Comparison of ENCODE assay signal across 9 cellular contexts in genomic region chr2:174493549-174494331, GRCh38. TPM values are rescaled to one million over a fixed set of nuclear protein-coding genes. Genes with fewer than 3 reads are reported as not detected.
DNase-seq lines count a peak whose midpoint lies in the region; ATAC-seq and TF ChIP-seq lines count a peak whose summit lies in the region.
"Had no signal": no experiment of that assay in that cellular context is flagged by ENCODE, and none has a peak within 500 bp of the region (broad histone marks: within the 10 kb centered on the region; RNA-seq: fewer than 3 reads in every experiment).

No MANE protein-coding gene starts in this region.

- no peaks in the 10 kb centered on the region for H3K79me2 ChIP-seq in OCI-LY1 (ENCODE audit: insufficient read depth, low read length)

- no peaks in the 10 kb centered on the region for H3K36me3 Mint-ChIP-seq in natural killer cell
- no peaks in the 10 kb centered on the region for H3K36me3 Mint-ChIP-seq in HFFc6 (ENCODE audit: low read depth)

- H3K27me3 Mint-ChIP-seq in natural killer cell (ENCODE audit: low read depth in 2 of 2) (no peaks in the 10 kb centered on the region), HFFc6 (ENCODE audit: insufficient read depth) (peaks cover 2% of the 10 kb centered on the region)

- no peak for TF ChIP-seq EP300 in esophagus muscularis mucosa (IDR thresholded peaks at IDR 0.05)

- no peaks in the 10 kb centered on the region for H3K36me3 ChIP-seq in OCI-LY1 (ENCODE audit: insufficient read depth, low read length)
- H3K36me3 ChIP-seq in tibial artery: no peaks in the 10 kb centered on the region
- no peaks in the 10 kb centered on the region for H3K36me3 ChIP-seq in esophagus muscularis mucosa

- peak; percentile 28 for ATAC-seq in GM18873 (IDR thresholded peaks at IDR 0.05; ENCODE audit: low FRiP score, unreplicated experiment)
- ATAC-seq in HG02588 (IDR thresholded peaks at IDR 0.05; ENCODE audit: unreplicated experiment): peak; percentile 31
- ATAC-seq in natural killer cell: peak; percentile 25 to 54 (median 40)

- H3K4me1 Mint-ChIP-seq in natural killer cell: peaks cover 43 to 47% of the 10 kb centered on the region in 2 donors
- H3K4me1 Mint-ChIP-seq in HFFc6 (ENCODE audit: low read depth): no peaks in the 10 kb centered on the region; the same call in 1 of the 2 replicates

- H3K4me1 ChIP-seq in OCI-LY1 (ENCODE audit: insufficient read depth, low read length, severe bottlenecking) (peaks cover 33% of the 10 kb centered on the region), tibial artery (no peaks in the 10 kb centered on the region), esophagus muscularis mucosa (no peaks in the 10 kb centered on the region)

- no peak for TF ChIP-seq POLR2A in esophagus muscularis mucosa (IDR thresholded peaks at IDR 0.05; ENCODE audit: low read depth)

- H3K9me3 Mint-ChIP-seq in natural killer cell: no peaks in the 10 kb centered on the region
- H3K9me3 Mint-ChIP-seq in HFFc6: no peaks in the 10 kb centered on the region

- peak overlapping the region; percentile 74 for H3K27ac ChIP-seq in OCI-LY1 (ENCODE audit: low read depth, low read length, poor library complexity, severe bottlenecking)
- H3K27ac ChIP-seq in tibial artery: no peak overlapping the region
- H3K27ac ChIP-seq in esophagus muscularis mucosa (replicated peaks in 1 of 4): peak overlapping the region in 1 of 4 donors; percentile 28

- peak overlapping the region; percentile 86 for H3K4me3 Mint-ChIP-seq in natural killer cell
- H3K4me3 Mint-ChIP-seq in HFFc6: no peak overlapping the region

- peak overlapping the region; percentile 79; the same call in 1 of the 2 replicates for H2AFZ ChIP-seq in OCI-LY1 (ENCODE audit: low read length)

- H3K9ac ChIP-seq in OCI-LY1 (ENCODE audit: low read length): peak overlapping the region; percentile 33

- H3K27me3 ChIP-seq in OCI-LY1 (ENCODE audit: insufficient read depth, low read length) (no peaks in the 10 kb centered on the region), tibial artery (no peaks in the 10 kb centered on the region), esophagus muscularis mucosa (no peaks in the 10 kb centered on the region)

- H3K27ac Mint-ChIP-seq in natural killer cell: peak overlapping the region; percentile 93 to 95
- H3K27ac Mint-ChIP-seq in HFFc6: no peak overlapping the region

- intact Hi-C loops in natural killer cell (cut with micrococcal nuclease): loop anchor here (2.0 to 5.0 kb wide), 4 partner anchors 99 to 1084 kb away; partner anchors contain the start of gene ATF2
- intact Hi-C loops in tibial artery (cut with DNase I; ENCODE audit: low total_unique reads): no loop called here
- intact Hi-C loops in esophagus muscularis mucosa (cut with DNase I): no loop called here

- H3K9me3 ChIP-seq in OCI-LY1 (ENCODE audit: low read length) (no peaks in the 10 kb centered on the region), tibial artery (no peaks in the 10 kb centered on the region), esophagus muscularis mucosa (no peaks in the 10 kb centered on the region)

- peaks cover 2% of the 10 kb centered on the region for H3F3A ChIP-seq in OCI-LY1 (ENCODE audit: insufficient read depth, low read length)

- DNase-seq in natural killer cell: no peak
- no peak for DNase-seq in tibial artery
- DNase-seq in HFFc6: no peak
- no peak for DNase-seq in CD1c-positive myeloid dendritic cell (ENCODE audit: extremely low spot score)
- no peak for DNase-seq in esophagus muscularis mucosa (ENCODE audit: extremely low spot score)
- DNase-seq: left cardiac atrium had no signal

- TF ChIP-seq CTCF in OCI-LY1 (IDR thresholded peaks at IDR 0.05; ENCODE audit: low read length) (no peak), natural killer cell (IDR thresholded peaks at IDR 0.05) (no peak), tibial artery (IDR thresholded peaks at IDR 0.05) (no peak), HFFc6 (IDR thresholded peaks at IDR 0.05) (no peak), esophagus muscularis mucosa (IDR thresholded peaks at IDR 0.05) (no peak)

- H3K4me3 ChIP-seq in OCI-LY1 (ENCODE audit: low read depth, low read length, poor library complexity, severe bottlenecking) (peak overlapping the region; percentile 15), tibial artery (no peak overlapping the region), esophagus muscularis mucosa (no peak overlapping the region)

- H4K20me1 ChIP-seq in OCI-LY1 (ENCODE audit: insufficient read depth, low read length): no peaks in the 10 kb centered on the region

- peak overlapping the region; percentile 38 for H3K4me2 ChIP-seq in OCI-LY1 (ENCODE audit: low read length)

- 89% methylated on average over 11 of the region's 11 CpGs for WGBS in esophagus muscularis mucosa

- no peaks in the 10 kb centered on the region for H3K9me2 ChIP-seq in OCI-LY1 (ENCODE audit: low read depth, low read length)

RNA-seq across cellular contexts. Expression of gene GPR155, which starts 6.9 kb away (rescaled TPM):
- total RNA-seq in natural killer cell (10 to 100 TPM in 1 of 3 donors, 1 to 10 TPM in 2; 3.6 to 11.4 (median 4.4) TPM), esophagus muscularis mucosa (10 to 100 TPM; 28.8 to 43.2 (median 39.1) TPM)
- 1 to 10 TPM; 3.2 to 8.3 (median 4.4) TPM for total RNA-seq in HFFc6 (2021; fragmentation: NEBNext Ultra II Directional; extraction: Animal tissue kit (Norgen Biotek cat#: 25700))
